Comparison of ENCODE assay signal across 9 cellular contexts in genomic region chr2:179422037-179422643, GRCh38.
DNase-seq lines count a peak whose midpoint lies in the region; TF ChIP-seq lines count a peak whose summit lies in the region.
"Had no signal": no experiment of that assay in that cellular context is flagged by ENCODE, and none has a peak within 500 bp of the region (broad histone marks: within the 10 kb centered on the region; RNA-seq: fewer than 3 reads in every experiment).

No MANE protein-coding gene starts in this region.

- H3K18ac ChIP-seq in H9 (ENCODE audit: insufficient read length, low read depth, low read length) = no peak overlapping the region

- H3K79me2 ChIP-seq in H9 (ENCODE audit: insufficient read depth, low read length) = no peaks in the 10 kb centered on the region

- H3K27me3 ChIP-seq in H9 (ENCODE audit: insufficient read depth, low read length) = no peaks in the 10 kb centered on the region
- no peaks in the 10 kb centered on the region for H3K27me3 ChIP-seq in SJCRH30
- no peaks in the 10 kb centered on the region for H3K27me3 ChIP-seq in brain microvascular endothelial cell (replicated peaks)
- H3K27me3 ChIP-seq: BLaER1 treated with 17β-estradiol and CSF1 and Interleukin-3, amounts not matched to agents 10 nM and 100 nM had no signal

- no peak overlapping the region for H3K14ac ChIP-seq in H9 (ENCODE audit: insufficient read depth, low read length)

- H2BK15ac ChIP-seq in H9 (ENCODE audit: low read depth, low read length) = no peak overlapping the region

- in situ Hi-C loops in brain microvascular endothelial cell (cut with HindIII; ENCODE audit: low pct_ligation_motif_present, low sequenced_read_pairs) = no loop called here

- no peaks in the 10 kb centered on the region for H3K36me3 Mint-ChIP-seq in H9 (ENCODE audit: insufficient read depth in 1 of 3, low read depth in 3 of 3)

- H3K4me1 Mint-ChIP-seq in H9 = no peaks in the 10 kb centered on the region

- H2BK12ac ChIP-seq in H9 (ENCODE audit: insufficient read length, low read depth, low read length) = no peak overlapping the region

- H3K27me3 Mint-ChIP-seq in H9 (ENCODE audit: low read depth) = no peaks in the 10 kb centered on the region

- H3K23ac ChIP-seq in H9 (ENCODE audit: insufficient read length, low read depth, low read length) = no peak overlapping the region

- H3K4me3 ChIP-seq in SJCRH30 = no peak overlapping the region
- H3K4me3 ChIP-seq in brain microvascular endothelial cell (ENCODE audit: low read depth, low read length) = no peak overlapping the region
- H3K4me3 ChIP-seq: BLaER1 treated with 17β-estradiol and CSF1 and Interleukin-3, amounts not matched to agents 10 nM and 100 nM had no signal

- no peak overlapping the region for H4K5ac ChIP-seq in H9 (ENCODE audit: insufficient read length, low read depth, low read length)

- no peak overlapping the region for H2BK5ac ChIP-seq in H9 (ENCODE audit: insufficient read length, low read length)

- H3K27ac Mint-ChIP-seq in H9 = no peak overlapping the region

- H3K36me3 ChIP-seq in SJCRH30 = no peaks in the 10 kb centered on the region
- H3K36me3 ChIP-seq in brain microvascular endothelial cell (replicated peaks) = no peaks in the 10 kb centered on the region
- H3K36me3 ChIP-seq: BLaER1 treated with 17β-estradiol and CSF1 and Interleukin-3, amounts not matched to agents 10 nM and 100 nM had no signal

- H3K9me3 Mint-ChIP-seq in H9 = no peaks in the 10 kb centered on the region

- no peak overlapping the region for H3K4me2 ChIP-seq in H9 (ENCODE audit: insufficient read depth, insufficient read length, low read length)
- H3K4me2 ChIP-seq: BLaER1 treated with 17β-estradiol and CSF1 and Interleukin-3, amounts not matched to agents 10 nM and 100 nM had no signal

- no peak overlapping the region for H3K4ac ChIP-seq in H9 (ENCODE audit: low read depth, low read length)

- H3K9me3 ChIP-seq in H9 (ENCODE audit: control insufficient read depth, low read depth, low read length) (no peaks in the 10 kb centered on the region), SJCRH30 (replicated peaks) (no peaks in the 10 kb centered on the region)
- H3K9me3 ChIP-seq: BLaER1 treated with 17β-estradiol and CSF1 and Interleukin-3, amounts not matched to agents 10 nM and 100 nM had no signal

- no peak overlapping the region for H3K56ac ChIP-seq in H9 (ENCODE audit: insufficient read length, low read depth, low read length)

- no peak overlapping the region for H3T11ph ChIP-seq in H9 (ENCODE audit: low read length)

- H3K4me3 Mint-ChIP-seq in H9 = no peak overlapping the region

- no peak overlapping the region for H4K91ac ChIP-seq in H9 (ENCODE audit: insufficient read length, low read depth, low read length)

- H2AK5ac ChIP-seq in H9 (ENCODE audit: insufficient read length, low read length) = no peak overlapping the region

- H2BK20ac ChIP-seq in H9 (ENCODE audit: low read depth, low read length, poor library complexity, severe bottlenecking) = no peak overlapping the region

- WGBS in H9 (ENCODE audit: extremely low coverage, insufficient read length, low lambda C conversion rate) = no CpG with 5 or more reads among the region's 5 CpGs

- H3K4me1 ChIP-seq in H9 (ENCODE audit: insufficient read depth, low read length) = no peaks in the 10 kb centered on the region
- no peaks in the 10 kb centered on the region for H3K4me1 ChIP-seq in SJCRH30
- H3K4me1 ChIP-seq: BLaER1 treated with 17β-estradiol and CSF1 and Interleukin-3, amounts not matched to agents 10 nM and 100 nM had no signal

- H2BK120ac ChIP-seq in H9 (ENCODE audit: low read depth, low read length, poor library complexity, severe bottlenecking) = no peak overlapping the region

- H4K8ac ChIP-seq in H9 (replicated peaks; ENCODE audit: insufficient read length, low read depth, low read length) = no peak overlapping the region

- H3K23me2 ChIP-seq in H9 (ENCODE audit: insufficient read length, low read depth, low read length, poor library complexity, severe bottlenecking) = no peaks in the 10 kb centered on the region

- H3K27ac ChIP-seq in H9 (ENCODE audit: insufficient read length, low read depth, low read length) = no peak overlapping the region
- no peak overlapping the region for H3K27ac ChIP-seq in SJCRH30
- H3K27ac ChIP-seq in brain microvascular endothelial cell = no peak overlapping the region
- H3K27ac ChIP-seq: BLaER1 treated with 17β-estradiol and CSF1 and Interleukin-3, amounts not matched to agents 10 nM and 100 nM had no signal

- H4K20me1 ChIP-seq in H9 (ENCODE audit: control insufficient read depth, insufficient read depth, insufficient read length) = no peaks in the 10 kb centered on the region
- H4K20me1 ChIP-seq: BLaER1 treated with 17β-estradiol and CSF1 and Interleukin-3, amounts not matched to agents 10 nM and 100 nM had no signal

- TF ChIP-seq CTCF in H9 (conservative IDR thresholded peaks at IDR 0.05) (peak; percentile 88), LNCAP (IDR thresholded peaks at IDR 0.05) (peak; percentile 61), brain microvascular endothelial cell (IDR thresholded peaks at IDR 0.05; ENCODE audit: low read depth, low read length, missing control alignments) (peak; percentile 92)

- DNase-seq in NCI-H2081 (lab: John Stamatoyannopoulos, UW) (peak; percentile 69 to 77), NCI-H2081 treated with DMSO at 0.1 percent for 48 hours (lab: John Stamatoyannopoulos, UW) (no peak), H9 (peak; percentile 68), SJCRH30 (peak; percentile 63 to 82), brain microvascular endothelial cell (peak; percentile 71), kidney glomerular epithelial cell (lab: John Stamatoyannopoulos, UW) (peak; percentile 72)
- DNase-seq in stimulated activated CD4-positive, alpha-beta T cell treated with anti-CD3 and anti-CD28 coated beads, TNF-alpha, amount 100 ng/mL, for 48 hours (ENCODE audit: low read depth in 3 of 3) = peak; percentile 19 to 30 (median 29)

- H3K9ac ChIP-seq in H9 (ENCODE audit: extremely low read depth, insufficient read length, low read length) = no peak overlapping the region
- H3K9ac ChIP-seq: BLaER1 treated with 17β-estradiol and CSF1 and Interleukin-3, amounts not matched to agents 10 nM and 100 nM had no signal

- no peak overlapping the region for H2AFZ ChIP-seq in H9 (ENCODE audit: low read length)

- no peaks in the 10 kb centered on the region for H3K79me1 ChIP-seq in H9 (ENCODE audit: insufficient read depth, low read depth, low read length, poor library complexity, severe bottlenecking)
